Comparison of ENCODE assay signal across 24 cellular contexts in genomic region chr1:185490924-185491323, GRCh38.
A peak's percentile ranks its signal among the peaks of the same experiment; 100 is the strongest.
DNase-seq lines count a peak whose midpoint lies in the region; ATAC-seq, FAIRE-seq and TF ChIP-seq lines count a peak whose summit lies in the region.
"Had no signal": no experiment of that assay in that cellular context is flagged by ENCODE, and none has a peak within 500 bp of the region (broad histone marks: within the 10 kb centered on the region; RNA-seq: fewer than 3 reads in every experiment).

No MANE protein-coding gene starts in this region.

- no peak for TF ChIP-seq RAD21 in GM12878 (IDR thresholded peaks at IDR 0.05; ENCODE audit: insufficient read depth, low read depth, low read length)

- H3K36me3 ChIP-seq in Panc1 (ENCODE audit: control insufficient read depth, insufficient read depth, low read length), result no peaks in the 10 kb centered on the region
- H3K36me3 ChIP-seq in GM12878 (ENCODE audit: control insufficient read depth in 2 of 2, insufficient read depth in 2 of 2, low read length in 1 of 2), result no peaks in the 10 kb centered on the region
- H3K36me3 ChIP-seq: HAP-1 had no signal

- no peak overlapping the region for H3K4me3 Mint-ChIP-seq in nephron
- H3K4me3 Mint-ChIP-seq: CD14-positive monocyte; CD8-positive, alpha-beta T cell had no signal

- no peak overlapping the region for H3K4me2 ChIP-seq in GM12878 (ENCODE audit: control insufficient read depth, insufficient read depth)
- H3K4me2 ChIP-seq: A549 had no signal

- no peaks in the 10 kb centered on the region for H3K79me2 ChIP-seq in GM12878 (ENCODE audit: control insufficient read depth, insufficient read depth, low read length)

- H3K4me1 ChIP-seq in Panc1 (ENCODE audit: control insufficient read depth, insufficient read depth, low read length) (no peaks in the 10 kb centered on the region; the same call in 1 of the 2 replicates), GM12878 (ENCODE audit: control insufficient read depth, insufficient read depth, low read length) (no peaks in the 10 kb centered on the region)
- H3K4me1 ChIP-seq: HAP-1 had no signal

- no peaks in the 10 kb centered on the region for H3K36me3 Mint-ChIP-seq in nephron (ENCODE audit: low read depth)
- H3K36me3 Mint-ChIP-seq: CD8-positive, alpha-beta T cell had no signal

- no peak for TF ChIP-seq CTCF in D721Med (IDR thresholded peaks at IDR 0.05; ENCODE audit: insufficient read depth, missing control alignments)
- TF ChIP-seq CTCF in Panc1 (IDR thresholded peaks at IDR 0.05), result no peak
- no peak for TF ChIP-seq CTCF in GM12878 (IDR thresholded peaks at IDR 0.05 in 2 of 3, conservative IDR thresholded peaks at IDR 0.05 in 1 of 3; ENCODE audit: control insufficient read depth in 2 of 3, extremely low read depth in 1 of 3, insufficient read depth in 1 of 3, low read depth in 3 of 3, low read length in 3 of 3)
- TF ChIP-seq CTCF in nephron (IDR thresholded peaks at IDR 0.05; ENCODE audit: unreplicated experiment in 3 of 3), result no peak

- CTCF ChIA-PET in Panc1 (lab: Charles Lee), result no interaction called here
- CTCF ChIA-PET in GM12878 (lab: Yijun Ruan, JAX), result no interaction called here

- H3K9me3 ChIP-seq in Panc1 (ENCODE audit: control insufficient read depth, insufficient read depth, low read depth, low read length) (no peaks in the 10 kb centered on the region), GM12878 (replicated peaks; ENCODE audit: control insufficient read depth, insufficient read depth, low read length) (no peaks in the 10 kb centered on the region)
- H3K9me3 ChIP-seq: A549, HAP-1 had no signal

- intact Hi-C loops in Panc1 (cut with micrococcal nuclease; ENCODE audit: unreplicated experiment) (no loop called here), GM12878 (cut with micrococcal nuclease; ENCODE audit: unreplicated experiment) (no loop called here)

- H3K4me1 Mint-ChIP-seq in nephron, result peaks cover 24% of the 10 kb centered on the region

- SMC1A ChIA-PET in GM12878 (lab: Charles Lee; ENCODE audit: uncharacterized antibody, unreplicated experiment), result interaction anchor here (1.3 kb wide), 1 partner anchor 8 kb away, joined by 3 read pairs; no protein-coding TSS in a partner anchor

- peaks cover 4% of the 10 kb centered on the region for H3K27me3 Mint-ChIP-seq in nephron (ENCODE audit: low read depth)

- TF ChIP-seq POLR2A in GM12878 (IDR thresholded peaks at IDR 0.05; ENCODE audit: low read depth, low read length), result no peak

- no peak overlapping the region for H2AFZ ChIP-seq in GM12878 (ENCODE audit: control insufficient read depth, low read depth, low read length)
- H2AFZ ChIP-seq: GM23248 had no signal

- ATAC-seq in Panc1, result no peak
- no peak for ATAC-seq in GM12878
- ATAC-seq in HG03039 (IDR thresholded peaks at IDR 0.05; ENCODE audit: unreplicated experiment), result no peak
- ATAC-seq: A549; CD8-positive, alpha-beta T cell; K562 had no signal

- H3K4me3 ChIP-seq in Panc1 (ENCODE audit: low read depth in 2 of 2, low read length in 2 of 2), result no peak overlapping the region
- H3K4me3 ChIP-seq in GM12878, result no peak overlapping the region
- H3K4me3 ChIP-seq: A549, GM23248, HAP-1, K562 had no signal

- H3K9me3 Mint-ChIP-seq in nephron, result no peaks in the 10 kb centered on the region
- H3K9me3 Mint-ChIP-seq: CD14-positive monocyte; CD8-positive, alpha-beta T cell had no signal

- in situ Hi-C loops in Panc1 (cut with HindIII; ENCODE audit: low pct_unique_long_range_greater_than_20kb, low sequenced_read_pairs) (no loop called here), GM12878 (cut with MboI) (no loop called here)

- no peak overlapping the region for H3K9ac ChIP-seq in GM12878 (ENCODE audit: control insufficient read depth, insufficient read depth, low read length)
- H3K9ac ChIP-seq: GM23248 had no signal

- no peaks in the 10 kb centered on the region for H4K20me1 ChIP-seq in GM12878 (ENCODE audit: control insufficient read depth, insufficient read depth)

- no peak for TF ChIP-seq EP300 in GM12878 (IDR thresholded peaks at IDR 0.05; ENCODE audit: borderline replicate concordance in 1 of 2, control insufficient read depth in 1 of 2, low read depth in 2 of 2, low read length in 2 of 2)

- RAD21 ChIA-PET in GM12878 (lab: Charles Lee; ENCODE audit: unreplicated experiment), result no interaction called here

- H3K27ac ChIP-seq in Panc1 (ENCODE audit: low read length) (peak overlapping the region; percentile 1; the same call in 1 of the 2 replicates), GM12878 (ENCODE audit: control insufficient read depth, insufficient read depth) (no peak overlapping the region)
- H3K27ac ChIP-seq: A549, GM23248 had no signal

- H3K27ac Mint-ChIP-seq in nephron, result peak overlapping the region; percentile 50 to 85 (median 53)
- H3K27ac Mint-ChIP-seq: CD14-positive monocyte; CD8-positive, alpha-beta T cell had no signal

- FAIRE-seq in D721Med (lab: Jason Lieb, UNC) (peak; percentile 58), GM12878 (lab: Jason Lieb, UNC) (no peak)
- FAIRE-seq: A549, GM12892, GM18507, HTR-8/SVneo, K562 had no signal

- DNase-seq in D721Med (ENCODE audit: insufficient read length, low spot score), result no peak
- DNase-seq in Panc1 (ENCODE audit: low read depth, low spot score), result no peak
- DNase-seq in GM12878 (ENCODE audit: low read depth, low spot score), result no peak
- no peak for DNase-seq in hepatic stellate cell (ENCODE audit: low spot score)
- no peak for DNase-seq in cerebellum (ENCODE audit: low spot score)
- DNase-seq in CD1c-positive myeloid dendritic cell (ENCODE audit: extremely low spot score), result no peak
- DNase-seq: AML-193; Calu3; CD8-positive, alpha-beta T cell; DMS 273 treated with DMSO at 0.1 percent for 48 hours; DMS53; DND-41; EL; GM23248; IMR-90 had no signal

- POLR2A ChIA-PET in Panc1 (lab: Charles Lee) (no interaction called here), GM12878 (lab: Charles Lee) (no interaction called here)

- no TSS peak for BruUV-seq in Panc1 (replicated peaks; lab: Mats Ljungman, UMichigan)
- no TSS peak for BruUV-seq in GM12878 (replicated peaks; lab: Mats Ljungman, UMichigan)

- H3K27me3 ChIP-seq in Panc1 (ENCODE audit: control insufficient read depth, insufficient read depth, low read length) (no peaks in the 10 kb centered on the region), GM12878 (replicated peaks in 1 of 2; ENCODE audit: control insufficient read depth in 2 of 2, insufficient read depth in 2 of 2, low read length in 1 of 2) (no peaks in the 10 kb centered on the region)

- 78% methylated on average over 5 of the region's 5 CpGs for WGBS in GM12878 (ENCODE audit: insufficient coverage, insufficient replicate concordance, low lambda C conversion rate, missing lambda C conversion rate)

TF ChIP-seq in GM12878, 131 proteins besides CTCF, POLR2A, EP300 and RAD21:
- TF ChIP-seq IRF3 (IDR thresholded peaks at IDR 0.05) (no peak), SPI1 (IDR thresholded peaks at IDR 0.05; ENCODE audit: borderline replicate concordance, insufficient read depth, low read depth, low read length) (peak; percentile 58; the same call in 1 of the 2 replicates)
